ENCODE assay signal across 8 cellular contexts in genomic region chr10:110672580-110672919, GRCh38. TPM values are rescaled to one million over a fixed set of nuclear protein-coding genes. Genes with fewer than 3 reads are reported as not detected.
DNase-seq lines count a peak whose midpoint lies in the region; ATAC-seq and TF ChIP-seq lines count a peak whose summit lies in the region.

No MANE protein-coding gene starts in this region.

- DNase-seq in left colon (no peak), thyroid gland (no peak), middle frontal gyrus (ENCODE audit: extremely low spot score, low spot score) (no peak), NCI-H1092 (lab: John Stamatoyannopoulos, UW) (no peak), posterior vena cava (ENCODE audit: low spot score) (no peak)

- peak overlapping the region in 2 of 3 donors; percentile 55 to 57 for H3K27ac ChIP-seq in thyroid gland

- H3K4me1 ChIP-seq in thyroid gland, result peaks cover 0 to 3% of the 10 kb centered on the region in 2 donors

- intact Hi-C loops in left colon (cut with DNase I, micrococcal nuclease), result no loop called here
- intact Hi-C loops in thyroid gland (cut with DNase I), result loop anchor here (5.0 kb wide), 1 partner anchor 60 kb away; no protein-coding TSS in a partner anchor
- intact Hi-C loops in posterior vena cava (cut with DNase I), result loop anchor here in 1 of 2 donors (10.0 kb wide), 1 partner anchor 58 kb away; no protein-coding TSS in a partner anchor

- no peaks in the 10 kb centered on the region for H3K9me3 ChIP-seq in thyroid gland

- WGBS in thyroid gland, 2 donors, result 10 to 15% methylated on average over 8 to 9 of the region's 12 CpGs

- H3K27me3 Mint-ChIP-seq in activated naive CD8-positive, alpha-beta T cell, result no peaks in the 10 kb centered on the region

- peak; percentile 39 for ATAC-seq in GM19023 (IDR thresholded peaks at IDR 0.05; ENCODE audit: unreplicated experiment)
- ATAC-seq in HG03025 (IDR thresholded peaks at IDR 0.05; ENCODE audit: low FRiP score, unreplicated experiment), result peak; percentile 41
- ATAC-seq in left colon, result peak; percentile 21

- no peaks in the 10 kb centered on the region for H3K9me3 Mint-ChIP-seq in activated naive CD8-positive, alpha-beta T cell (ENCODE audit: low read depth)

- H3K36me3 Mint-ChIP-seq in activated naive CD8-positive, alpha-beta T cell, result no peaks in the 10 kb centered on the region

- H3K4me3 ChIP-seq in thyroid gland (replicated peaks in 1 of 3), result peak overlapping the region; percentile 21 to 51 (median 41)

- peak overlapping the region; percentile 88 for H3K4me3 Mint-ChIP-seq in activated naive CD8-positive, alpha-beta T cell

- H3K36me3 ChIP-seq in thyroid gland, result no peaks in the 10 kb centered on the region

- peaks cover 2% of the 10 kb centered on the region for H3K4me1 Mint-ChIP-seq in activated naive CD8-positive, alpha-beta T cell (ENCODE audit: low read depth)

- peak overlapping the region; percentile 78 for H3K27ac Mint-ChIP-seq in activated naive CD8-positive, alpha-beta T cell

- no peak for TF ChIP-seq CTCF in thyroid gland (IDR thresholded peaks at IDR 0.05)

- no peaks in the 10 kb centered on the region for H3K27me3 ChIP-seq in thyroid gland

- no peak for TF ChIP-seq POLR2A in thyroid gland (IDR thresholded peaks at IDR 0.05)

RNA-seq across cellular contexts. Expression of gene RBM20, which starts 28.4 kb away (rescaled TPM):
- 1 to 10 TPM in 1 of 2 donors, under 1 TPM in 1; 0.92 to 1.9 TPM for total RNA-seq in left colon
- 1 to 10 TPM in 3 of 4 donors, under 1 TPM in 1; 0.54 to 4.3 (median 1.5) TPM for total RNA-seq in thyroid gland
- 1 to 10 TPM; 2.0 to 3.0 TPM for total RNA-seq in posterior vena cava
